ENCODE assay signal across 16 cellular contexts in the genomic region with DNA sequence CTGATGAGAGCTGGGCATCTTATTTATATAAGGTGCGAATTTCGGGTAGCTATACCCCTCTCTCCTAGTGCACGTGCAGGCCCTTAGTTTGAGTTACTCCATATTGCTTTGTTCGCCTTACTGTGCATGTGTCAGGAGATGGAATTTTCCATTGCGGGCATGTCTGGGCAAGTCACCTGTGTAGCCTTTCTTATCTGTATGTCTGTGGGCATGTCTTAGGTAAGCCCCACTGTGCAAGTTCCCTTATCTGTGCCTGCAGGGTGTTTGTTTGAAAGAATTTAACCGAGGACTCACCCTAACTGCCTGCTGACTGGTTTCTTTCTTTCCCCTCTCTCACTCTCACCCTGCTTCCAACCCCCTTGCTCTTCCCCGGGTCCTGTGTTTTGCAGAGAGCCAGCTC.
DNase-seq lines count a peak whose midpoint lies in the region; ATAC-seq, FAIRE-seq and TF ChIP-seq lines count a peak whose summit lies in the region.
"Had no signal": no experiment of that assay in that cellular context is flagged by ENCODE, and none has a peak within 500 bp of the region (broad histone marks: within the 10 kb centered on the region; RNA-seq: fewer than 3 reads in every experiment).

No MANE protein-coding gene starts in this region.

- H2BK5ac ChIP-seq in H1 (ENCODE audit: low read depth, low read length), result peak overlapping the region; percentile 79; the same call in 1 of the 2 replicates

- H3K79me2 ChIP-seq in PC-9 (ENCODE audit: low read depth) (no peaks in the 10 kb centered on the region), H1 (ENCODE audit: control insufficient read depth in 1 of 2, insufficient read depth in 2 of 2, low read length in 2 of 2) (no peaks in the 10 kb centered on the region), smooth muscle cell (ENCODE audit: low read depth) (no peaks in the 10 kb centered on the region)

- no peak for TF ChIP-seq RAD21 in H1 (IDR thresholded peaks at IDR 0.05 in 1 of 2, conservative IDR thresholded peaks at IDR 0.05 in 1 of 2; ENCODE audit: low read depth in 2 of 2, low read length in 2 of 2)

- no peaks in the 10 kb centered on the region for H3K9me2 ChIP-seq in PC-9 (ENCODE audit: insufficient read depth)

- H4K8ac ChIP-seq in H1 (ENCODE audit: extremely low read depth, insufficient read depth, low read length), result no peak overlapping the region

- H3K4me1 Mint-ChIP-seq in activated naive CD4-positive, alpha-beta T cell treated with anti-CD3 and anti-CD28 coated beads for 36 hours (ENCODE audit: low read depth), result peaks cover 6% of the 10 kb centered on the region
- H3K4me1 Mint-ChIP-seq: naive B cell; stimulated activated naive B cell treated with anti-CD40 and anti-IgM and Interleukin-4, amounts not matched to agents 10 μg/mL and 1 μg/mL and 100 μg/mL, for 72 hours had no signal

- no peaks in the 10 kb centered on the region for H3K23me2 ChIP-seq in H1 (ENCODE audit: low read depth, low read length)

- H3K27ac Mint-ChIP-seq in activated naive CD4-positive, alpha-beta T cell treated with anti-CD3 and anti-CD28 coated beads for 36 hours, result peak overlapping the region; percentile 77
- H3K27ac Mint-ChIP-seq: stimulated activated naive B cell treated with anti-CD40 and anti-IgM and Interleukin-4, amounts not matched to agents 10 μg/mL and 1 μg/mL and 100 μg/mL, for 72 hours had no signal

- H2AFZ ChIP-seq in PC-9 (no peak overlapping the region; the same call in 1 of the 2 replicates), H1 (ENCODE audit: low read length) (peak overlapping the region; percentile 72; the same call in 1 of the 2 replicates), smooth muscle cell (ENCODE audit: low read depth) (peak overlapping the region; percentile 36)

- no peak for TF ChIP-seq EP300 in H1 (IDR thresholded peaks at IDR 0.05; ENCODE audit: borderline replicate concordance in 1 of 2, low read depth in 2 of 2, low read length in 2 of 2)
- no peak for TF ChIP-seq EP300 in gastroesophageal sphincter (IDR thresholded peaks at IDR 0.05)

- H3K18ac ChIP-seq in H1 (ENCODE audit: extremely low read depth, low read length), result 0 out of 2 replicates have a peak overlapping the region, but pooled peaks have one; percentile 41

- H4K91ac ChIP-seq in H1 (replicated peaks; ENCODE audit: insufficient read length, low read length), result peak overlapping the region; percentile 36

- H3K27me3 ChIP-seq in PC-9 (ENCODE audit: insufficient read depth, low read depth), result no peaks in the 10 kb centered on the region
- H3K27me3 ChIP-seq in H1 (replicated peaks in 1 of 4; ENCODE audit: control insufficient read depth in 3 of 4, extremely low read depth in 1 of 4, insufficient read depth in 3 of 4, low read length in 3 of 4), result peaks cover 0 to 1% (median 0%) of the 10 kb centered on the region in 4 experiments; a peak in 1 of 7 replicates
- no peaks in the 10 kb centered on the region for H3K27me3 ChIP-seq in smooth muscle cell (ENCODE audit: low read depth)
- no peaks in the 10 kb centered on the region for H3K27me3 ChIP-seq in gastroesophageal sphincter
- H3K27me3 ChIP-seq: gastrocnemius medialis had no signal

- POLR2A ChIA-PET in PC-9 (lab: Charles Lee; ENCODE audit: unreplicated experiment) (no interaction called here), H1 (lab: Charles Lee; ENCODE audit: partially characterized antibody) (no interaction called here)

- H3K14ac ChIP-seq in H1 (ENCODE audit: insufficient read length), result no peak overlapping the region

- H3K9me3 Mint-ChIP-seq in activated naive CD4-positive, alpha-beta T cell treated with anti-CD3 and anti-CD28 coated beads for 36 hours, result no peaks in the 10 kb centered on the region
- H3K9me3 Mint-ChIP-seq: stimulated activated naive B cell treated with anti-CD40 and anti-IgM and Interleukin-4, amounts not matched to agents 10 μg/mL and 1 μg/mL and 100 μg/mL, for 72 hours had no signal

- intact Hi-C loops in activated naive CD4-positive, alpha-beta T cell treated with anti-CD3 and anti-CD28 coated beads for 36 hours (cut with micrococcal nuclease), result no loop called here
- intact Hi-C loops in PC-9 (cut with micrococcal nuclease; ENCODE audit: unreplicated experiment), result no loop called here

- peak overlapping the region; percentile 87 for H3K27ac ChIP-seq in PC-9
- H3K27ac ChIP-seq in H1 (ENCODE audit: low read depth, low read length), result no peak overlapping the region
- H3K27ac ChIP-seq in smooth muscle cell (ENCODE audit: low read depth), result peak overlapping the region; percentile 39
- H3K27ac ChIP-seq in gastroesophageal sphincter, result no peak overlapping the region
- H3K27ac ChIP-seq: gastrocnemius medialis had no signal

- H3F3A ChIP-seq in PC-9 (ENCODE audit: insufficient read depth, low read depth), result peaks cover 34% of the 10 kb centered on the region
- H3F3A ChIP-seq in smooth muscle cell (ENCODE audit: low read depth), result no peaks in the 10 kb centered on the region

- H3K36me3 ChIP-seq in PC-9 (ENCODE audit: low read depth) (no peaks in the 10 kb centered on the region), H1 (ENCODE audit: control insufficient read depth in 2 of 4, insufficient read depth in 4 of 4, low read length in 3 of 4) (no peaks in the 10 kb centered on the region), smooth muscle cell (ENCODE audit: low read depth) (no peaks in the 10 kb centered on the region), gastroesophageal sphincter (no peaks in the 10 kb centered on the region)
- H3K36me3 ChIP-seq: gastrocnemius medialis had no signal

- H4K5ac ChIP-seq in H1 (ENCODE audit: insufficient read length, low read depth, low read length), result no peak overlapping the region

- no TSS peak for BruUV-seq in PC-9 (replicated peaks; lab: Mats Ljungman, UMichigan)

- peak overlapping the region; percentile 16 for H2BK120ac ChIP-seq in H1 (replicated peaks; ENCODE audit: low read depth, low read length)

- H3K27me3 Mint-ChIP-seq in activated naive CD4-positive, alpha-beta T cell treated with anti-CD3 and anti-CD28 coated beads for 36 hours (ENCODE audit: low read depth), result peaks cover 13% of the 10 kb centered on the region

- TF ChIP-seq POLR2A in H1 (IDR thresholded peaks at IDR 0.05; ENCODE audit: control extremely low read depth in 1 of 2, low read depth in 2 of 2, low read length in 2 of 2), result no peak
- no peak for TF ChIP-seq POLR2A in gastroesophageal sphincter (IDR thresholded peaks at IDR 0.05)

- no peaks in the 10 kb centered on the region for H3K79me1 ChIP-seq in H1 (ENCODE audit: low read depth, low read length)

- no peak overlapping the region for H3K9ac ChIP-seq in H1 (replicated peaks in 1 of 4; ENCODE audit: extremely low read depth in 1 of 4, low read depth in 3 of 4, low read length in 3 of 4)
- peak overlapping the region; percentile 34 for H3K9ac ChIP-seq in smooth muscle cell (ENCODE audit: low read depth)

- FAIRE-seq in H1 (lab: Jason Lieb, UNC), result no peak

- H3K9me3 ChIP-seq in PC-9 (ENCODE audit: insufficient read depth, low read depth), result no peaks in the 10 kb centered on the region; the same call in 1 of the 2 replicates
- H3K9me3 ChIP-seq in H1 (ENCODE audit: insufficient read depth in 2 of 2, low read depth in 1 of 2, low read length in 1 of 2), result no peaks in the 10 kb centered on the region
- H3K9me3 ChIP-seq in smooth muscle cell (replicated peaks; ENCODE audit: low read depth), result no peaks in the 10 kb centered on the region
- H3K9me3 ChIP-seq in gastroesophageal sphincter, result no peaks in the 10 kb centered on the region
- H3K9me3 ChIP-seq: gastrocnemius medialis had no signal

- H4K20me1 ChIP-seq in PC-9 (ENCODE audit: insufficient read depth) (no peaks in the 10 kb centered on the region), H1 (replicated peaks in 1 of 2; ENCODE audit: control insufficient read depth in 1 of 2, insufficient read depth in 2 of 2, low read length in 2 of 2) (no peaks in the 10 kb centered on the region), smooth muscle cell (ENCODE audit: low read depth) (no peaks in the 10 kb centered on the region)

- no peak for TF ChIP-seq CTCF in PC-9 (conservative IDR thresholded peaks at IDR 0.05)
- no peak for TF ChIP-seq CTCF in H1 (IDR thresholded peaks at IDR 0.05; ENCODE audit: control extremely low read depth in 1 of 3, insufficient read depth in 1 of 3, low read depth in 1 of 3, low read length in 3 of 3)
- no peak for TF ChIP-seq CTCF in smooth muscle cell (IDR thresholded peaks at IDR 0.05; ENCODE audit: borderline replicate concordance, insufficient read depth, poor library complexity, severe bottlenecking)
- no peak for TF ChIP-seq CTCF in gastroesophageal sphincter (IDR thresholded peaks at IDR 0.05)

- DNase-seq in activated naive CD4-positive, alpha-beta T cell treated with anti-CD3 and anti-CD28 coated beads for 36 hours, result peak; percentile 20
- no peak for DNase-seq in activated naive CD4-positive, alpha-beta T cell treated with Interleukin-2 at 50 U/mL for 16 hours
- peak; percentile 25 to 97 for DNase-seq in PC-9
- no peak for DNase-seq in H1 (ENCODE audit: low read depth in 1 of 2, low spot score in 2 of 2)
- no peak for DNase-seq in smooth muscle cell (lab: John Stamatoyannopoulos, UW; ENCODE audit: unreplicated experiment)
- DNase-seq in cortex of kidney (lab: John Stamatoyannopoulos, UW), result no peak
- DNase-seq in EL, result no peak
- DNase-seq: effector CD4-positive, alpha-beta T cell; gastrocnemius medialis; left cardiac atrium; naive B cell; NCI-H524; right cardiac atrium; stimulated activated CD4-positive, alpha-beta T cell treated with anti-CD3 and anti-CD28 coated beads, Interleukin-4, amount 100 ng/mL, for 4 hours; stimulated activated naive B cell treated with anti-CD40 and anti-IgM and Interleukin-4, amounts not matched to agents 10 μg/mL and 1 μg/mL and 100 μg/mL, for 72 hours had no signal

- 0 out of 2 replicates have a peak overlapping the region, but pooled peaks have one; percentile 88 for H2BK20ac ChIP-seq in H1 (ENCODE audit: low read length)

- H2BK12ac ChIP-seq in H1 (ENCODE audit: low read depth, low read length), result no peak overlapping the region

- CTCF ChIA-PET in activated naive CD4-positive, alpha-beta T cell treated with anti-CD3 and anti-CD28 coated beads for 36 hours (lab: Charles Lee), result interaction anchor here (0.8 to 0.9 kb wide), 2 partner anchors 17 to 64 kb away, joined by 3 to 4 read pairs; no protein-coding TSS in a partner anchor
- CTCF ChIA-PET in PC-9 (lab: Charles Lee), result no interaction called here
- CTCF ChIA-PET in H1 (lab: Charles Lee; ENCODE audit: partially characterized antibody), result interaction anchor here (0.6 to 4.1 kb wide), 9 partner anchors 9 to 256 kb away, joined by 3 to 24 read pairs (median 3); no protein-coding TSS in a partner anchor

- 0 out of 2 replicates have a peak overlapping the region, but pooled peaks have one; percentile 15 for H3K4me3 ChIP-seq in PC-9
- no peak overlapping the region for H3K4me3 ChIP-seq in H1 (ENCODE audit: extremely low read depth in 1 of 4, insufficient read depth in 2 of 4, low read depth in 3 of 4, low read length in 4 of 4)
- H3K4me3 ChIP-seq in smooth muscle cell, result no peak overlapping the region
- no peak overlapping the region for H3K4me3 ChIP-seq in gastroesophageal sphincter
- H3K4me3 ChIP-seq: gastrocnemius medialis had no signal

- H3K23ac ChIP-seq in H1 (ENCODE audit: insufficient read length), result no peak overlapping the region

- H3K36me3 Mint-ChIP-seq in activated naive CD4-positive, alpha-beta T cell treated with anti-CD3 and anti-CD28 coated beads for 36 hours (ENCODE audit: low read depth), result no peaks in the 10 kb centered on the region
- H3K36me3 Mint-ChIP-seq: naive B cell; stimulated activated naive B cell treated with anti-CD40 and anti-IgM and Interleukin-4, amounts not matched to agents 10 μg/mL and 1 μg/mL and 100 μg/mL, for 72 hours had no signal

- no peak for ATAC-seq in gastroesophageal sphincter
- ATAC-seq: gastrocnemius medialis; left cardiac atrium; right cardiac atrium; stimulated activated naive B cell treated with anti-CD40 and anti-IgM and Interleukin-4, amounts not matched to agents 10 μg/mL and 1 μg/mL and 100 μg/mL, for 72 hours had no signal

- H3K4me1 ChIP-seq in PC-9 (replicated peaks; ENCODE audit: insufficient read depth) (peaks cover 46% of the 10 kb centered on the region), H1 (replicated peaks in 1 of 4; ENCODE audit: control insufficient read depth in 3 of 4, insufficient read depth in 4 of 4, low read length in 3 of 4) (peaks cover 0 to 5% (median under 1%) of the 10 kb centered on the region in 4 experiments; a peak in 3 of 7 replicates), smooth muscle cell (ENCODE audit: low read depth) (peaks cover 7% of the 10 kb centered on the region), gastroesophageal sphincter (no peaks in the 10 kb centered on the region)
- H3K4me1 ChIP-seq: gastrocnemius medialis had no signal

- 77% methylated on average over 7 of the region's 7 CpGs; no CpG with 5 or more reads in 1 of the 2 experiments for WGBS in H1 (ENCODE audit: extremely low coverage in 1 of 2, insufficient coverage in 1 of 2, insufficient read length in 1 of 2, insufficient replicate concordance in 2 of 2, low coverage in 1 of 2, low lambda C conversion rate in 2 of 2, missing lambda C conversion rate in 1 of 2), 2 experiments
- WGBS in smooth muscle cell (ENCODE audit: low lambda C conversion rate), result 77% methylated on average over 7 of the region's 7 CpGs
- 72 to 100% methylated on average over 3 to 7 of the region's 7 CpGs for WGBS in gastroesophageal sphincter (ENCODE audit: low coverage in 1 of 2), 2 donors

- no peak overlapping the region for H3K4me3 Mint-ChIP-seq in activated naive CD4-positive, alpha-beta T cell treated with anti-CD3 and anti-CD28 coated beads for 36 hours
- H3K4me3 Mint-ChIP-seq: naive B cell; stimulated activated naive B cell treated with anti-CD40 and anti-IgM and Interleukin-4, amounts not matched to agents 10 μg/mL and 1 μg/mL and 100 μg/mL, for 72 hours had no signal

- H3K56ac ChIP-seq in H1 (replicated peaks; ENCODE audit: insufficient read length, low read depth, low read length), result no peak overlapping the region

- no peak overlapping the region for H2AK5ac ChIP-seq in H1 (ENCODE audit: low read depth, low read length)

- H2BK15ac ChIP-seq in H1 (ENCODE audit: low read length), result no peak overlapping the region

- no peak overlapping the region for H3K4ac ChIP-seq in H1 (replicated peaks; ENCODE audit: insufficient read length, low read depth, low read length)

- H3K4me2 ChIP-seq in PC-9, result peak overlapping the region; percentile 69
- no peak overlapping the region for H3K4me2 ChIP-seq in H1 (ENCODE audit: insufficient read depth in 1 of 2, low read depth in 2 of 2, low read length in 2 of 2)
- H3K4me2 ChIP-seq in smooth muscle cell, result peak overlapping the region; percentile 48

Comparison
In these comparisons a context has a peak if more than half of its experiments do, and no peak if none do; other contexts are left out.
1. DNase-seq: peak in activated naive CD4-positive, alpha-beta T cell treated with anti-CD3 and anti-CD28 coated beads for 36 hours (single experiment) and PC-9 (2 of 2); none in activated naive CD4-positive, alpha-beta T cell treated with Interleukin-2 at 50 U/mL for 16 hours (single experiment), H1 (0 of 2), smooth muscle cell (single experiment), cortex of kidney (single experiment) and EL (single experiment).
2. H3K27ac ChIP-seq: peak in PC-9 (single experiment) and smooth muscle cell (single experiment); none in H1 (single experiment) and gastroesophageal sphincter (0 of 4).
3. H3K4me2 ChIP-seq: peak in PC-9 (single experiment) and smooth muscle cell (single experiment); none in H1 (0 of 2).